11 cellular contexts compared by ENCODE assay signal in genomic region chr11:8531312-8531711, GRCh38.
A peak's percentile ranks its signal among the peaks of the same experiment; 100 is the strongest.
DNase-seq lines count a peak whose midpoint lies in the region; ATAC-seq, FAIRE-seq and TF ChIP-seq lines count a peak whose summit lies in the region.
"Had no signal": no experiment of that assay in that cellular context is flagged by ENCODE, and none has a peak within 500 bp of the region (broad histone marks: within the 10 kb centered on the region; RNA-seq: fewer than 3 reads in every experiment).

No MANE protein-coding gene starts in this region.

- no peak for DNase-seq in GM12891 (ENCODE audit: insufficient read length, low spot score)
- DNase-seq in NCI-H2107 (lab: John Stamatoyannopoulos, UW) = peak; percentile 39
- peak; percentile 93 to 96 for DNase-seq in SJCRH30
- DNase-seq in nephron progenitor cell = peak; percentile 4
- no peak for DNase-seq in SW 1271 (lab: John Stamatoyannopoulos, UW)
- no peak for DNase-seq in GM03348 (ENCODE audit: low spot score)
- no peak for DNase-seq in osteoblast (ENCODE audit: insufficient read length, low spot score, missing footprints)
- DNase-seq: left colon, pancreas had no signal

- H3K27me3 ChIP-seq in SJCRH30 (no peaks in the 10 kb centered on the region), osteoblast (ENCODE audit: insufficient read depth, low read length) (no peaks in the 10 kb centered on the region)
- H3K27me3 ChIP-seq: pancreas had no signal

- H3K9me3 ChIP-seq in SJCRH30 (replicated peaks) (no peaks in the 10 kb centered on the region), osteoblast (ENCODE audit: low read depth, low read length) (no peaks in the 10 kb centered on the region)
- H3K9me3 ChIP-seq: pancreas had no signal

- H3K27ac Mint-ChIP-seq in nephron progenitor cell = peak overlapping the region; percentile 39

- H3K36me3 ChIP-seq in SJCRH30 (no peaks in the 10 kb centered on the region), osteoblast (ENCODE audit: insufficient read depth, low read length) (no peaks in the 10 kb centered on the region)
- H3K36me3 ChIP-seq: pancreas had no signal

- H3K27ac ChIP-seq in SJCRH30 (peak overlapping the region; percentile 85), osteoblast (ENCODE audit: low read depth, low read length) (no peak overlapping the region)
- H3K27ac ChIP-seq: pancreas had no signal

- H3K27me3 Mint-ChIP-seq in nephron progenitor cell (ENCODE audit: low read depth, poor library complexity) = peaks cover under 1% of the 10 kb centered on the region

- FAIRE-seq in GM12891 (lab: Jason Lieb, UNC) = peak; percentile 86
- FAIRE-seq: pancreas had no signal

- no peak overlapping the region for H3K4me3 Mint-ChIP-seq in nephron progenitor cell

- no peaks in the 10 kb centered on the region for H3K36me3 Mint-ChIP-seq in nephron progenitor cell (ENCODE audit: low read depth)

- TF ChIP-seq CTCF in nephron progenitor cell (IDR thresholded peaks at IDR 0.05) (no peak), osteoblast (IDR thresholded peaks at IDR 0.05; ENCODE audit: extremely low read depth, low read depth, low read length) (no peak)

- TF ChIP-seq POLR2A in GM12891 (IDR thresholded peaks at IDR 0.05; ENCODE audit: low read depth, low read length) = no peak

- H3K4me1 ChIP-seq in SJCRH30 (peaks cover 28% of the 10 kb centered on the region), osteoblast (ENCODE audit: insufficient read depth, low read length) (no peaks in the 10 kb centered on the region)
- H3K4me1 ChIP-seq: pancreas had no signal

- H3K4me1 Mint-ChIP-seq in nephron progenitor cell = peaks cover 18% of the 10 kb centered on the region

- no peak for ATAC-seq in HG02973 (IDR thresholded peaks at IDR 0.05; ENCODE audit: unreplicated experiment)
- ATAC-seq: activated CD4-positive, CD25-positive, alpha-beta regulatory T cell treated with anti-CD3 and anti-CD28 coated beads, Interleukin-2, amount 50 U/mL, for 24 hours; left colon; pancreas had no signal

- H3K4me3 ChIP-seq in SJCRH30 (peak overlapping the region; percentile 23), osteoblast (ENCODE audit: insufficient read depth, low read length) (no peak overlapping the region)
- H3K4me3 ChIP-seq: pancreas had no signal

- H3K79me2 ChIP-seq in osteoblast (ENCODE audit: insufficient read depth, low read length) = no peaks in the 10 kb centered on the region

- no peak overlapping the region for H2AFZ ChIP-seq in osteoblast (ENCODE audit: low read length)

- H3K4me2 ChIP-seq in osteoblast (ENCODE audit: insufficient read depth, low read length) = no peak overlapping the region

- no peaks in the 10 kb centered on the region for H4K20me1 ChIP-seq in osteoblast (ENCODE audit: insufficient read depth, low read length)

- no peaks in the 10 kb centered on the region for H3K9me3 Mint-ChIP-seq in nephron progenitor cell

TF ChIP-seq in GM12891, 5 proteins besides CTCF, POLR2A, EP300 and RAD21:
- TF ChIP-seq SPI1 (IDR thresholded peaks at IDR 0.05; ENCODE audit: low read depth, low read length) (no peak), TAF1 (IDR thresholded peaks at IDR 0.05; ENCODE audit: low read depth, low read length) (no peak), PAX5 (IDR thresholded peaks at IDR 0.05; ENCODE audit: insufficient read depth, low read length, severe bottlenecking) (no peak), POU2F2 (IDR thresholded peaks at IDR 0.05; ENCODE audit: low read depth, low read length) (no peak)

Comparison
In these comparisons a context has a peak if more than half of its experiments do, and no peak if none do; other contexts are left out.
1. DNase-seq: peak in NCI-H2107 (single experiment), SJCRH30 (2 of 2) and nephron progenitor cell (single experiment); none in GM12891 (single experiment), SW 1271 (0 of 2), GM03348 (single experiment) and osteoblast (single experiment).